24 cellular contexts compared by ENCODE assay signal in the genomic region with DNA sequence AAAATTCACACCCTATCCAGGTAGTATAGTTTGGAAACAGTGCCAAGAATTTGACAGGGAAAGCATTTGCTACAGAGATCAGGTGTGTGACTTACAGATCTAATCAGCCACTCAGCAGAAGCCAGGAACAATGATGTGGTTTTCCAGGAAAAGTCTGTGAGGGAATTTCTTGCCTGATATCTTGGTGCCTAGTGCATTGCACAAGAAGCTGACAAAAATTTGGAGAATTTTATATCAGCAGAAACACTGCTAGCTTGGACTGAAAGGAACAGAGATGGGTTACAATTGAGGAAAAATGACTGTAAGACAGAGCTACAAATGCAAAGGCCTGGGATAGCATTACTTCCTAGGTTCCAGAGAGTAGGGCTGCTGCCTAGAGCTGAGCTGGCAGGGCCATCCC.
"Had no signal": no experiment of that assay in that cellular context is flagged by ENCODE, and none has a peak within 500 bp of the region (broad histone marks: within the 10 kb centered on the region; RNA-seq: fewer than 3 reads in every experiment).

No MANE protein-coding gene starts in this region.

- H3K9me3 ChIP-seq: ascending aorta, body of pancreas had no signal

- H3K4me3 ChIP-seq: ascending aorta, body of pancreas had no signal

- H3K9ac ChIP-seq: KMS-11 had no signal

- H3K4me2 ChIP-seq: KMS-11 had no signal

- H3K36me3 ChIP-seq: ascending aorta had no signal

- H3K4me1 ChIP-seq: ascending aorta, body of pancreas had no signal

- DNase-seq: activated B cell treated with CpG ODN at 0.5 μM for 24 hours; activated CD4-positive, alpha-beta T cell treated with anti-CD3 and anti-CD28 coated beads for 1 hour; activated CD4-positive, alpha-beta T cell treated with anti-CD3 and anti-CD28 coated beads, Interleukin-2, amount 10 ng/mL, durations not matched to agents 24 days and 14 days; activated CD4-positive, alpha-beta T cell treated with anti-CD3 and anti-CD28 coated beads, Interleukin-2, amount 50 U/mL, for 48 hours; activated CD8-positive, alpha-beta memory T cell treated with anti-CD3 and anti-CD28 coated beads, Interleukin-2, amount 10 ng/mL, durations not matched to agents 7 days and 5 days; activated effector memory CD4-positive, alpha-beta T cell treated with Interleukin-2 at 50 U/mL for 16 hours; activated naive CD4-positive, alpha-beta T cell; activated T-cell treated with anti-CD3 and anti-CD28 coated beads, Interleukin-2, amount 50 U/mL, for 24 hours; amniotic stem cell; body of pancreas; central memory CD4-positive, alpha-beta T cell; cortex of kidney; NCI-H1105 treated with DMSO at 0.1 percent for 48 hours; NCI-H1436 treated with DMSO at 0.1 percent for 48 hours; NCI-H1930; NCI-H510A treated with DMSO at 0.1 percent for 48 hours; NCI-H69; PC-3; SHP77 treated with DMSO at 0.1 percent for 48 hours; T-cell; T-helper 2 cell; T1000 had no signal

- H3K27me3 ChIP-seq: ascending aorta, body of pancreas had no signal

- H3K27ac ChIP-seq: ascending aorta, body of pancreas, KMS-11 had no signal
